8 cellular contexts compared by ENCODE assay signal in the genomic region with DNA sequence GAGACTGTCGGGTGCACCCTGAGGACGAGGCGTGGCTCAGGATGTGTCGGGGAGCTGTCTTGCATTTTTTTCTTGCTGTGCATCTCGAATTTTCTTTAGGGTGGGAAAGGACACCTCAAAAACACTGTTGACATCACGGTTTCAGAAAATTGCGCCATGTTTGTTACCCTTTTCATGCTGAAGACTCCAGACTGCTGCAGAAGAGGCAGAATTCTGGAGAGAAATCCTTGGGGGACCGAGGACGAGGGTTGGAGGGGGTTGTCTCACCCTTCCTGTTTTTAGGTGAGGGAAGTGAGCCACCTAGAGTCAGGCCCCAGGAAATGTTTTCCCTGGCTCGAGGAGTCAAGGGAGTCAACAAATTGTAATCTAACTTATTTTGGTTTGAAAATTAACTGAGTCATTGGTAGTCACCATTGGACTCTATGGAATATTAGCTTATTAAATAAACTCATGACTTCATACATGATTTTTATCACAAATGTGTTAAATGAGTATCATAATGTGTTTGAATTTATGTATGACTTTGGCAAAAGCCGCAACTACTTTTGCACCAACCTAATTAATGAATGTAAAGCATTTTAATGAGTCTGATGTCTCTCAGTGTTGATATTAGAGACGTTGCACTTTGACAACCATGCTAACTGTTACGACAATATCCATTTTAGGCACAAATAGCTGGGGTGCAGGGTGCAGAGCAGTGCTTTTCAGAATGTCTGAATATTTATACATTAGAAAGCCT. TPM values are rescaled to one million over a fixed set of nuclear protein-coding genes. Genes with fewer than 3 reads are reported as not detected.
DNase-seq lines count a peak whose midpoint lies in the region; ATAC-seq and TF ChIP-seq lines count a peak whose summit lies in the region.

No MANE protein-coding gene starts in this region.

- H2AK5ac ChIP-seq in trophoblast cell (ENCODE audit: low read length): no peak overlapping the region

- peaks cover 17% of the 10 kb centered on the region for H3K4me1 Mint-ChIP-seq in activated naive CD8-positive, alpha-beta T cell treated with anti-CD3 and anti-CD28 coated beads, Interleukin-2, amount 10 ng/mL, durations not matched to agents 7 days and 5 days

- H3K27me3 ChIP-seq in Peyer's patch (no peaks in the 10 kb centered on the region), heart left ventricle (peaks cover 0 to 11% (median 0%) of the 10 kb centered on the region in 9 donors), trophoblast cell (ENCODE audit: insufficient read depth, low read length) (no peaks in the 10 kb centered on the region)

- H3K9me3 ChIP-seq in Peyer's patch (no peaks in the 10 kb centered on the region), heart left ventricle (no peaks in the 10 kb centered on the region), trophoblast cell (ENCODE audit: insufficient read depth, low read depth, low read length) (no peaks in the 10 kb centered on the region)

- peak overlapping the region; percentile 80 for H3K18ac ChIP-seq in trophoblast cell (ENCODE audit: low read length)

- H4K91ac ChIP-seq in trophoblast cell (ENCODE audit: low read depth, low read length): peak overlapping the region; percentile 53

- peaks cover 6% of the 10 kb centered on the region for H3K79me1 ChIP-seq in trophoblast cell (ENCODE audit: low read length)

- peaks cover 9% of the 10 kb centered on the region for H3K36me3 Mint-ChIP-seq in activated naive CD8-positive, alpha-beta T cell treated with anti-CD3 and anti-CD28 coated beads, Interleukin-2, amount 10 ng/mL, durations not matched to agents 7 days and 5 days

- no peak overlapping the region for H2BK12ac ChIP-seq in trophoblast cell (ENCODE audit: low read length)

- peak; percentile 35 to 78 (median 66) for TF ChIP-seq CTCF in Peyer's patch (IDR thresholded peaks at IDR 0.05)
- peak; percentile 51 to 84 (median 68) for TF ChIP-seq CTCF in heart left ventricle (IDR thresholded peaks at IDR 0.05)

- peak overlapping the region; percentile 78 for H3K9ac ChIP-seq in trophoblast cell (ENCODE audit: low read length)

- H3K4ac ChIP-seq in trophoblast cell (ENCODE audit: low read depth, low read length): no peak overlapping the region

- peak overlapping the region; percentile 97 for H3K27ac Mint-ChIP-seq in activated naive CD8-positive, alpha-beta T cell treated with anti-CD3 and anti-CD28 coated beads, Interleukin-2, amount 10 ng/mL, durations not matched to agents 7 days and 5 days

- H3K23ac ChIP-seq in trophoblast cell (ENCODE audit: low read length): no peak overlapping the region

- H3K4me3 Mint-ChIP-seq in activated naive CD8-positive, alpha-beta T cell treated with anti-CD3 and anti-CD28 coated beads, Interleukin-2, amount 10 ng/mL, durations not matched to agents 7 days and 5 days: peak overlapping the region; percentile 99

- POLR2A ChIA-PET in activated naive CD8-positive, alpha-beta T cell treated with anti-CD3 and anti-CD28 coated beads, Interleukin-2, amount 10 ng/mL, durations not matched to agents 7 days and 5 days (lab: Charles Lee): interaction anchor here (1.0 to 2.3 kb wide), 3 partner anchors 55 to 120 kb away, joined by 3 to 21 read pairs (median 14); partner anchors contain the start of genes CETN3, MBLAC2 and POLR3G

- peaks cover 15% of the 10 kb centered on the region for H3K27me3 Mint-ChIP-seq in activated naive CD8-positive, alpha-beta T cell treated with anti-CD3 and anti-CD28 coated beads, Interleukin-2, amount 10 ng/mL, durations not matched to agents 7 days and 5 days

- H3K4me1 ChIP-seq in Peyer's patch: peaks cover 0 to 32% (median 6%) of the 10 kb centered on the region in 4 donors
- peaks cover 0 to 34% (median 27%) of the 10 kb centered on the region in 12 donors for H3K4me1 ChIP-seq in heart left ventricle
- H3K4me1 ChIP-seq in trophoblast cell (ENCODE audit: control insufficient read depth in 1 of 2, insufficient read depth in 2 of 2, low read length in 2 of 2): no peaks in the 10 kb centered on the region

- H3K4me2 ChIP-seq in trophoblast cell (ENCODE audit: low read length): peak overlapping the region; percentile 73

- H3K36me3 ChIP-seq in Peyer's patch (no peaks in the 10 kb centered on the region), heart left ventricle (peaks cover 0 to 8% (median 2%) of the 10 kb centered on the region in 9 donors), trophoblast cell (ENCODE audit: control insufficient read depth in 1 of 2, insufficient read depth in 2 of 2, low read length in 2 of 2) (peaks cover 0 to 3% of the 10 kb centered on the region in 2 experiments)

- H3K9me3 Mint-ChIP-seq in activated naive CD8-positive, alpha-beta T cell treated with anti-CD3 and anti-CD28 coated beads, Interleukin-2, amount 10 ng/mL, durations not matched to agents 7 days and 5 days: no peaks in the 10 kb centered on the region

- peak overlapping the region; percentile 76 for H3K14ac ChIP-seq in trophoblast cell (ENCODE audit: low read length)

- peak overlapping the region; percentile 88 for H4K8ac ChIP-seq in trophoblast cell (ENCODE audit: low read depth, low read length)

- peak overlapping the region; percentile 55 for H2BK5ac ChIP-seq in trophoblast cell (ENCODE audit: low read depth, low read length, poor library complexity)

- DNase-seq in EL (peak; percentile 82), HuH-7 (ENCODE audit: low spot score) (peak; percentile 64), Peyer's patch (peak in 2 of 3 donors; percentile 65 to 84), heart left ventricle (peak in 4 of 5 donors; percentile 60 to 67 (median 63)), trophoblast cell (peak; percentile 44 to 83), ureter (ENCODE audit: low spot score) (peak; percentile 78)
- DNase-seq in activated naive CD8-positive, alpha-beta T cell treated with anti-CD3 and anti-CD28 coated beads, Interleukin-2, amount 10 ng/mL, durations not matched to agents 7 days and 5 days: no peak

- peak overlapping the region; percentile 90 for H2AFZ ChIP-seq in trophoblast cell (ENCODE audit: insufficient read depth, low read length, poor library complexity)

- H3K4me3 ChIP-seq in Peyer's patch (peak overlapping the region; percentile 61 to 85 (median 70)), heart left ventricle (peak overlapping the region; percentile 79 to 99 (median 94)), trophoblast cell (ENCODE audit: low read depth, low read length) (peak overlapping the region; percentile 94)

- TF ChIP-seq POLR2A in Peyer's patch (IDR thresholded peaks at IDR 0.05): no peak
- TF ChIP-seq POLR2A in heart left ventricle (IDR thresholded peaks at IDR 0.05): no peak

- H4K12ac ChIP-seq in trophoblast cell (ENCODE audit: low read depth, low read length): peak overlapping the region; percentile 24

- H3K27ac ChIP-seq in Peyer's patch: peak overlapping the region; percentile 85 to 92 (median 89)
- peak overlapping the region; percentile 73 to 98 (median 96) for H3K27ac ChIP-seq in heart left ventricle
- no peak overlapping the region for H3K27ac ChIP-seq in trophoblast cell (ENCODE audit: low read depth, low read length)

- no peak overlapping the region for H2BK120ac ChIP-seq in trophoblast cell (ENCODE audit: insufficient read depth, low read length, poor library complexity)

- WGBS in heart left ventricle, 4 donors: 6 to 7% (median 6%) methylated on average over 12 to 13 of the region's 13 CpGs
- no CpG with 5 or more reads among the region's 13 CpGs for WGBS in trophoblast cell (ENCODE audit: extremely low coverage, insufficient coverage, insufficient read length)

- H3K79me2 ChIP-seq in trophoblast cell (ENCODE audit: control insufficient read depth, insufficient read depth, low read length, poor library complexity): peaks cover 7% of the 10 kb centered on the region

- ATAC-seq in GM21529 (IDR thresholded peaks at IDR 0.05; ENCODE audit: unreplicated experiment) (peak; percentile 47), heart left ventricle (peak; percentile 74 to 83 (median 78))
- peak; percentile 62 for ATAC-seq in activated naive CD8-positive, alpha-beta T cell treated with anti-CD3 and anti-CD28 coated beads, Interleukin-2, amount 10 ng/mL, durations not matched to agents 7 days and 5 days (ENCODE audit: low read depth)

- intact Hi-C loops in heart left ventricle (cut with DNase I): loop anchor here (1.0 to 10.0 kb wide), 12 partner anchors 53 to 121 kb away; partner anchors contain the start of genes MBLAC2 (in 7 of the 10), POLR3G (in 7 of the 10) and CETN3 (in 2 of the 10)

RNA-seq across cellular contexts. Expression of gene LYSMD3, which starts 0.7 kb away (rescaled TPM):
- 10 to 100 TPM; 10.8 to 21.9 (median 15.0) TPM for total RNA-seq in Peyer's patch
- 10 to 100 TPM; 21.3 to 22.0 TPM for total RNA-seq in activated naive CD8-positive, alpha-beta T cell treated with anti-CD3 and anti-CD28 coated beads, Interleukin-2, amount 10 ng/mL, durations not matched to agents 7 days and 5 days
- 10 to 100 TPM; 13.1 to 23.3 (median 18.4) TPM for total RNA-seq in heart left ventricle
- 10 to 100 TPM in 1 of 2 donors, 1 to 10 TPM in 1; 5.4 to 20.4 TPM for polyA plus RNA-seq in heart left ventricle
- 16.5 and 17.6 TPM in 2 replicates for polyA plus RNA-seq in trophoblast cell (2013)
- total RNA-seq in ureter: 15.1 TPM

RNA-seq across cellular contexts. Expression of gene ADGRV1, which starts 28.5 kb away (rescaled TPM):
- total RNA-seq in Peyer's patch (1 to 10 TPM in 3 of 4 donors, under 1 TPM in 1; 0.28 to 6.5 (median 3.7) TPM), heart left ventricle (under 1 TPM in 2 of 9 donors, not detected in 7; 0.25 to 0.29 TPM), ureter (4.7 TPM)
- under 1 TPM in 1 of 2 experiments, not detected in 1; 0.06 TPM for total RNA-seq in activated naive CD8-positive, alpha-beta T cell treated with anti-CD3 and anti-CD28 coated beads, Interleukin-2, amount 10 ng/mL, durations not matched to agents 7 days and 5 days
- polyA plus RNA-seq in heart left ventricle: not detected
- 4.5 and 4.7 TPM in 2 replicates for polyA plus RNA-seq in trophoblast cell (2013)

RNA-seq across cellular contexts. Expression of gene POLR3G, which starts 55.4 kb away (rescaled TPM):
- total RNA-seq in Peyer's patch (1 to 10 TPM in 1 of 4 donors, under 1 TPM in 2, not detected in 1; 0.53 to 1.3 (median 0.76) TPM), heart left ventricle (1 to 10 TPM in 3 of 9 donors, under 1 TPM in 6; 0.30 to 1.6 (median 0.67) TPM), ureter (2.1 TPM)
- total RNA-seq in activated naive CD8-positive, alpha-beta T cell treated with anti-CD3 and anti-CD28 coated beads, Interleukin-2, amount 10 ng/mL, durations not matched to agents 7 days and 5 days: 1 to 10 TPM; 2.8 to 3.7 TPM
- under 1 TPM; 0.57 to 0.62 TPM for polyA plus RNA-seq in heart left ventricle
- polyA plus RNA-seq in trophoblast cell (2013): 2.9 and 3.1 TPM in 2 replicates

RNA-seq across cellular contexts. Expression of gene MBLAC2, which starts 55.5 kb away (rescaled TPM):
- total RNA-seq in Peyer's patch (1 to 10 TPM; 4.1 to 8.1 (median 5.0) TPM), heart left ventricle (1 to 10 TPM; 2.4 to 5.3 (median 3.7) TPM), ureter (7.8 TPM)
- total RNA-seq in activated naive CD8-positive, alpha-beta T cell treated with anti-CD3 and anti-CD28 coated beads, Interleukin-2, amount 10 ng/mL, durations not matched to agents 7 days and 5 days: 1 to 10 TPM; 7.4 to 8.3 TPM
- 1 to 10 TPM; 1.3 to 1.4 TPM for polyA plus RNA-seq in heart left ventricle
- 1.9 and 2.0 TPM in 2 replicates for polyA plus RNA-seq in trophoblast cell (2013)
